In genomic region chr11:43555811-43556210, GRCh38 we compare ENCODE assay signal across 10 cellular contexts.
DNase-seq lines count a peak whose midpoint lies in the region; ATAC-seq and TF ChIP-seq lines count a peak whose summit lies in the region.
"Had no signal": no experiment of that assay in that cellular context is flagged by ENCODE, and none has a peak within 500 bp of the region (broad histone marks: within the 10 kb centered on the region; RNA-seq: fewer than 3 reads in every experiment).

No MANE protein-coding gene starts in this region.

- H3K4me3 ChIP-seq in PC-3 (ENCODE audit: low read length) (no peak overlapping the region), neuron (ENCODE audit: low read length) (peak overlapping the region; percentile 3)

- ATAC-seq in PC-3 = peak; percentile 64
- peak; percentile 47 for ATAC-seq in foreskin keratinocyte
- no peak for ATAC-seq in HG03097 (IDR thresholded peaks at IDR 0.05; ENCODE audit: low FRiP score, unreplicated experiment)

- H3K9me3 ChIP-seq in PC-3 (ENCODE audit: low read length) = no peaks in the 10 kb centered on the region
- no peaks in the 10 kb centered on the region for H3K9me3 ChIP-seq in neuron (ENCODE audit: low read length)

- CTCF ChIA-PET in PC-3 (lab: Charles Lee) = no interaction called here

- H2AFZ ChIP-seq in PC-3 (ENCODE audit: low read length) = no peak overlapping the region
- no peak overlapping the region for H2AFZ ChIP-seq in neuron (ENCODE audit: low read depth, low read length)

- intact Hi-C loops in PC-3 (cut with micrococcal nuclease) = no loop called here

- H3K4me2 ChIP-seq in PC-3 (ENCODE audit: low read length) = no peak overlapping the region

- H3K79me2 ChIP-seq in PC-3 (ENCODE audit: low read length) = no peaks in the 10 kb centered on the region

- DNase-seq in EH (ENCODE audit: low read depth) (peak; percentile 18), PC-3 (peak; percentile 7), foreskin keratinocyte (no peak), middle frontal gyrus (ENCODE audit: extremely low spot score, low spot score) (no peak), pons (ENCODE audit: low spot score) (no peak)
- DNase-seq in activated naive CD4-positive, alpha-beta T cell (lab: John Stamatoyannopoulos, UW) = no peak
- DNase-seq: activated T-cell treated with anti-CD3 and anti-CD28 coated beads, Interleukin-2, amount 50 U/mL, for 1 hour; T-helper 2 cell had no signal

- H3F3A ChIP-seq in PC-3 (ENCODE audit: low read length, unreplicated experiment) = no peaks in the 10 kb centered on the region

- H3K4me1 ChIP-seq in PC-3 (ENCODE audit: insufficient read depth, low read length) (no peaks in the 10 kb centered on the region), foreskin keratinocyte (no peaks in the 10 kb centered on the region), neuron (ENCODE audit: insufficient read depth, low read length) (peaks cover 54% of the 10 kb centered on the region)

- H3K27me3 ChIP-seq in PC-3 (ENCODE audit: low read length) (peaks cover 81% of the 10 kb centered on the region), foreskin keratinocyte (peaks cover 88% of the 10 kb centered on the region), neuron (ENCODE audit: insufficient read depth, low read length) (no peaks in the 10 kb centered on the region)

- TF ChIP-seq CTCF in PC-3 (conservative IDR thresholded peaks at IDR 0.05; ENCODE audit: low read depth, low read length) = no peak
- no peak for TF ChIP-seq CTCF in foreskin keratinocyte (conservative IDR thresholded peaks at IDR 0.05)

- POLR2A ChIA-PET in PC-3 (lab: Charles Lee; ENCODE audit: unreplicated experiment) = no interaction called here

- H3K9me2 ChIP-seq in PC-3 (replicated peaks; ENCODE audit: low read length) = no peaks in the 10 kb centered on the region

- no peak overlapping the region for H3K9ac ChIP-seq in PC-3 (ENCODE audit: low read length)

- no peaks in the 10 kb centered on the region for H4K20me1 ChIP-seq in PC-3 (ENCODE audit: low read length)

- no peaks in the 10 kb centered on the region for H3K36me3 ChIP-seq in PC-3 (ENCODE audit: low read depth, low read length)
- no peaks in the 10 kb centered on the region for H3K36me3 ChIP-seq in neuron (ENCODE audit: insufficient read depth, low read length)

- H3K27ac ChIP-seq in PC-3 (ENCODE audit: low read length) = no peak overlapping the region
- no peak overlapping the region for H3K27ac ChIP-seq in foreskin keratinocyte

- BruUV-seq in PC-3 (replicated peaks; lab: Mats Ljungman, UMichigan) = no TSS peak

Comparison
In these comparisons a context has a peak if more than half of its experiments do, and no peak if none do; other contexts are left out.
1. DNase-seq: peak in EH (single experiment) and PC-3 (single experiment); none in foreskin keratinocyte (0 of 2), middle frontal gyrus (single experiment), activated naive CD4-positive, alpha-beta T cell (0 of 4) and pons (single experiment).